15 cellular contexts compared by ENCODE assay signal in the genomic region with DNA sequence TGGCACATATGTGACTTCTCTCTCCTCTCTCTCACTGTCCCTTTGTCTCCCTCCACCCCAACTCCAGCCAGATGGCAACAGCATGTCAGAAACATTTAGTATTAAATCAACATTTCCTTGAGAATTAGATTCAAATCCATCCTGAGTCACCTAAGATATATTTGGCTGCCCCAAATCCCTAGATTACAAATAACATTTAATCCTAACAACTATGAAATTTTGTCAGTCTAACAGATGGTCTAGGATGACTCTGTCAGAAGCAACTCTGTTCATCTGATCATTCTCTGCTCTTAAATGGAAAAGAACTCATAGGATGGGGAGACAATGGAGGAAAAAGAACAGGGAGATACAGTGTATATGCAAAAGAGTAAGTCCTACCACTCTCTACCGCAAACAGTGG.
DNase-seq lines count a peak whose midpoint lies in the region; ATAC-seq and TF ChIP-seq lines count a peak whose summit lies in the region.
"Had no signal": no experiment of that assay in that cellular context is flagged by ENCODE, and none has a peak within 500 bp of the region (broad histone marks: within the 10 kb centered on the region; RNA-seq: fewer than 3 reads in every experiment).

No MANE protein-coding gene starts in this region.

- no peaks in the 10 kb centered on the region for H3K9me3 ChIP-seq in upper lobe of right lung

- H3K9me3 Mint-ChIP-seq in glutamatergic neuron (ENCODE audit: unreplicated experiment) = no peaks in the 10 kb centered on the region
- H3K9me3 Mint-ChIP-seq in naive thymus-derived CD8-positive, alpha-beta T cell = no peaks in the 10 kb centered on the region
- H3K9me3 Mint-ChIP-seq: CD8-positive, alpha-beta memory T cell had no signal

- H3K27me3 ChIP-seq in upper lobe of right lung = no peaks in the 10 kb centered on the region

- no peak overlapping the region for H3K4me3 ChIP-seq in upper lobe of right lung

- peak; percentile 64 for DNase-seq in LHCN-M2 (ENCODE audit: low read depth)
- peak; percentile 77 for DNase-seq in NCI-H82 treated with DMSO at 0.1 percent for 48 hours (lab: John Stamatoyannopoulos, UW; ENCODE audit: unreplicated experiment)
- DNase-seq in glutamatergic neuron = no peak
- no peak for DNase-seq in upper lobe of right lung
- no peak for DNase-seq in naive thymus-derived CD8-positive, alpha-beta T cell
- DNase-seq in GOT3 (lab: John Stamatoyannopoulos, UW) = no peak
- DNase-seq: CD8-positive, alpha-beta memory T cell; DMS153; MM.1S; NCI-H1105; NCI-H2029; SHP77 had no signal

- POLR2A ChIA-PET in naive thymus-derived CD8-positive, alpha-beta T cell (lab: Charles Lee) = no interaction called here

- H3K36me3 ChIP-seq in upper lobe of right lung = no peaks in the 10 kb centered on the region

- H3K27ac Mint-ChIP-seq in glutamatergic neuron (ENCODE audit: unreplicated experiment) = peak overlapping the region; percentile 75
- no peak overlapping the region for H3K27ac Mint-ChIP-seq in naive thymus-derived CD8-positive, alpha-beta T cell

- TF ChIP-seq CTCF in glutamatergic neuron (IDR thresholded peaks at IDR 0.05; ENCODE audit: partially characterized antibody, unreplicated experiment) (no peak), upper lobe of right lung (IDR thresholded peaks at IDR 0.05) (no peak)

- intact Hi-C loops in upper lobe of right lung (cut with DNase I) = no loop called here

- no peaks in the 10 kb centered on the region for H3K27me3 Mint-ChIP-seq in glutamatergic neuron (ENCODE audit: unreplicated experiment)
- peaks cover 0 to 13% (median 1%) of the 10 kb centered on the region in 5 donors for H3K27me3 Mint-ChIP-seq in naive thymus-derived CD8-positive, alpha-beta T cell

- H3K36me3 Mint-ChIP-seq in glutamatergic neuron (ENCODE audit: unreplicated experiment) = no peaks in the 10 kb centered on the region
- H3K36me3 Mint-ChIP-seq in naive thymus-derived CD8-positive, alpha-beta T cell = peaks cover 0 to 2% (median 0%) of the 10 kb centered on the region in 3 donors

- peak overlapping the region; percentile 5 for H3K4me3 Mint-ChIP-seq in glutamatergic neuron (ENCODE audit: unreplicated experiment)
- H3K4me3 Mint-ChIP-seq in naive thymus-derived CD8-positive, alpha-beta T cell = no peak overlapping the region
- H3K4me3 Mint-ChIP-seq: CD8-positive, alpha-beta memory T cell had no signal

- H3K4me1 Mint-ChIP-seq in glutamatergic neuron (ENCODE audit: low read depth, unreplicated experiment) = peaks cover 61% of the 10 kb centered on the region
- H3K4me1 Mint-ChIP-seq in naive thymus-derived CD8-positive, alpha-beta T cell = peaks cover 0 to 16% (median 5%) of the 10 kb centered on the region in 4 donors

- H3K4me1 ChIP-seq in upper lobe of right lung = peaks cover 5% of the 10 kb centered on the region

- ATAC-seq in upper lobe of right lung (no peak), GM21360 (IDR thresholded peaks at IDR 0.05; ENCODE audit: unreplicated experiment) (no peak)
- no peak for ATAC-seq in naive thymus-derived CD8-positive, alpha-beta T cell
- ATAC-seq: HepG2, Panc1 had no signal

- peak overlapping the region; percentile 30 for H3K27ac ChIP-seq in upper lobe of right lung

Comparison
In these comparisons a context has a peak if more than half of its experiments do, and no peak if none do; other contexts are left out.
1. DNase-seq: peak in LHCN-M2 (single experiment) and NCI-H82 treated with DMSO at 0.1 percent for 48 hours (single experiment); none in glutamatergic neuron (single experiment), upper lobe of right lung (single experiment), naive thymus-derived CD8-positive, alpha-beta T cell (0 of 10) and GOT3 (single experiment).